In the genomic region with DNA sequence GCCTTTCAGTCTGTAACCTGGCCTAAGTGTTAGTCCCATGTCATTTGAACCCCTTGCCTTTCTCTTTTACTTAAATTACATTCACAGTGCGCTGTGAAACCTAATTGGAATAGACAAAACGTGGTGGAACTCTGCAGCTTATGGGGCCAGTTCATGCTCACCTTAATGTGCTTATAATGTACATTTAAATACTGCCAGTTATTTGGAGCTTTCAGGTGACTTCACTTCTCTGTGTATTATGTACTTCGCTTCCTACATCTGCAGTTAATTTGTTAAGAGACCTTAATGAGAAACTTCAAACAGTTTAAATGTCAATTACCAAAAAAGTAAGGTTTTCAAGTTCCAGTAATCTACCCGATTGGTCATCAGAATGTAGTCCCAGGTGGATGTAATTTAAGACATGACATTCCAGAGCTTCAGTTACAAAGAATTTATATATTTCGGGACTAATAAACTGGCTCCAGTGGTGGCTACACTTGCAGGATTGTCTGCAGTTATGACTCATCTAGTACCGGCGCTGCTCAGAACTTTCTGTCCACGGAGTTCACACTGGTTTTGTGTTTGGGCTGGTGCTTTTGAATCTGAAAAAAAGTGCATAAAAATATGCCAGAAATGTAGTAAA, we compare ENCODE assay signal across 1 cellular context.
A peak's percentile ranks its signal among the peaks of the same experiment; 100 is the strongest.
TF ChIP-seq lines count a peak whose summit lies in the region.

No MANE protein-coding gene starts in this region.

TF ChIP-seq in HEK293, 187 proteins besides CTCF, POLR2A, EP300 and RAD21 (continued from another document):
- TF ChIP-seq, protein P1, sequence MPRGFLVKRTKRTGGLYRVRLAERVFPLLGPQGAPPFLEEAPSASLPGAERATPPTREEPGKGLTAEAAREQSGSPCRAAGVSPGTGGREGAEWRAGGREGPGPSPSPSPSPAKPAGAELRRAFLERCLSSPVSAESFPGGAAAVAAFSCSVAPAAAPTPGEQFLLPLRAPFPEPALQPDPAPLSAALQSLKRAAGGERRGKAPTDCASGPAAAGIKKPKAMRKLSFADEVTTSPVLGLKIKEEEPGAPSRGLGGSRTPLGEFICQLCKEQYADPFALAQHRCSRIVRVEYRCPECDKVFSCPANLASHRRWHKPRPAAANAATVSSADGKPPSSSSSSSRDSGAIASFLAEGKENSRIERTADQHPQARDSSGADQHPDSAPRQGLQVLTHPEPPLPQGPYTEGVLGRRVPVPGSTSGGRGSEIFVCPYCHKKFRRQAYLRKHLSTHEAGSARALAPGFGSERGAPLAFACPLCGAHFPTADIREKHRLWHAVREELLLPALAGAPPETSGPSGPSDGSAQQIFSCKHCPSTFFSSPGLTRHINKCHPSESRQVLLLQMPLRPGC (tag by site-specific recombination; IDR thresholded peaks at IDR 0.05) = 0 out of 2 replicates have a peak, but pooled peaks have one; percentile 24
- TF ChIP-seq ZNF768 (tag by site-specific recombination; IDR thresholded peaks at IDR 0.05) = no peak
- TF ChIP-seq ZNF549 (tag by site-specific recombination; IDR thresholded peaks at IDR 0.05) = no peak
